Comparison of ENCODE assay signal across 18 cellular contexts in genomic region chr10:29857843-29858242, GRCh38.
DNase-seq lines count a peak whose midpoint lies in the region; ATAC-seq and TF ChIP-seq lines count a peak whose summit lies in the region.
"Had no signal": no experiment of that assay in that cellular context is flagged by ENCODE, and none has a peak within 500 bp of the region (broad histone marks: within the 10 kb centered on the region; RNA-seq: fewer than 3 reads in every experiment).

No MANE protein-coding gene starts in this region.

- DNase-seq in DND-41 (no peak), chondrocyte (ENCODE audit: low spot score) (no peak), mesothelial cell of epicardium (ENCODE audit: low spot score in 2 of 2, unreplicated experiment in 2 of 2) (no peak), ureter (ENCODE audit: low spot score) (no peak)
- DNase-seq in activated CD4-positive, alpha-beta T cell treated with anti-CD3 and anti-CD28 coated beads, Interleukin-2, amount 50 U/mL, for 48 hours, result no peak
- DNase-seq: activated CD4-positive, alpha-beta T cell treated with anti-CD3 and anti-CD28 coated beads, Interleukin-2, amount 10 ng/mL, durations not matched to agents 24 days and 14 days; activated CD8-positive, alpha-beta memory T cell treated with anti-CD3 and anti-CD28 coated beads, Interleukin-2, amount 50 U/mL, for 48 hours; activated gamma-delta T cell treated with Interleukin-2 at 50 U/mL for 16 hours; CD8-positive, alpha-beta memory T cell; cerebellar nuclear complex; effector memory CD8-positive, alpha-beta T cell; NCI-H1436 treated with DMSO at 0.1 percent for 48 hours had no signal

- H3K27me3 ChIP-seq in DND-41 (ENCODE audit: insufficient read depth, low read length, poor library complexity) (no peaks in the 10 kb centered on the region), skeletal muscle tissue (ENCODE audit: control insufficient read depth in 3 of 3, insufficient read depth in 3 of 3, low read length in 3 of 3) (no peaks in the 10 kb centered on the region)
- H3K27me3 ChIP-seq: pancreas, upper lobe of left lung had no signal

- H3K36me3 Mint-ChIP-seq in chondrocyte (ENCODE audit: low read depth) (no peaks in the 10 kb centered on the region), mesothelial cell of epicardium (peaks cover 4% of the 10 kb centered on the region)
- H3K36me3 Mint-ChIP-seq: CD8-positive, alpha-beta memory T cell had no signal

- H3K27ac Mint-ChIP-seq in chondrocyte (ENCODE audit: unreplicated experiment) (peak overlapping the region; percentile 90), mesothelial cell of epicardium (peak overlapping the region; percentile 93)
- H3K27ac Mint-ChIP-seq: activated CD4-positive, alpha-beta T cell treated with anti-CD3 and anti-CD28 coated beads, Interleukin-2, amount 10 ng/mL, durations not matched to agents 24 days and 14 days; effector memory CD8-positive, alpha-beta T cell; GM23338 had no signal

- H3K4me3 ChIP-seq in DND-41 (ENCODE audit: low read depth in 1 of 2, low read length in 2 of 2), result no peak overlapping the region
- H3K4me3 ChIP-seq in skeletal muscle tissue (ENCODE audit: low read length in 3 of 3), result peak overlapping the region; percentile 3 to 35 (median 15)
- H3K4me3 ChIP-seq: GM23338, pancreas, upper lobe of left lung had no signal

- H3K27me3 Mint-ChIP-seq in chondrocyte (ENCODE audit: low read depth), result no peaks in the 10 kb centered on the region
- no peaks in the 10 kb centered on the region for H3K27me3 Mint-ChIP-seq in mesothelial cell of epicardium (ENCODE audit: low read depth)

- H3K9me3 ChIP-seq in DND-41 (ENCODE audit: insufficient read depth, low read length, severe bottlenecking) (no peaks in the 10 kb centered on the region), skeletal muscle tissue (ENCODE audit: control insufficient read depth in 3 of 3, low read length in 3 of 3) (no peaks in the 10 kb centered on the region)
- H3K9me3 ChIP-seq: pancreas, upper lobe of left lung had no signal

- H3K27ac ChIP-seq in DND-41 (ENCODE audit: low read length), result peak overlapping the region; percentile 93
- H3K27ac ChIP-seq in skeletal muscle tissue (ENCODE audit: low read depth, low read length), result peak overlapping the region; percentile 16
- H3K27ac ChIP-seq: pancreas had no signal

- ATAC-seq in DND-41 (ENCODE audit: insufficient read depth, low read depth), result no peak
- no peak for ATAC-seq in GM21360 (IDR thresholded peaks at IDR 0.05; ENCODE audit: unreplicated experiment)
- ATAC-seq in GM19455 (IDR thresholded peaks at IDR 0.05; ENCODE audit: unreplicated experiment), result no peak
- ATAC-seq: effector memory CD8-positive, alpha-beta T cell had no signal

- H3K4me1 Mint-ChIP-seq in chondrocyte (ENCODE audit: low read depth), result peaks cover 47% of the 10 kb centered on the region
- H3K4me1 Mint-ChIP-seq in mesothelial cell of epicardium, result peaks cover 55% of the 10 kb centered on the region
- H3K4me1 Mint-ChIP-seq: activated CD4-positive, alpha-beta T cell treated with anti-CD3 and anti-CD28 coated beads, Interleukin-2, amount 10 ng/mL, durations not matched to agents 24 days and 14 days; CD8-positive, alpha-beta memory T cell had no signal

- H3K36me3 ChIP-seq in DND-41 (ENCODE audit: insufficient read depth, low read length) (no peaks in the 10 kb centered on the region), skeletal muscle tissue (ENCODE audit: control insufficient read depth in 3 of 3, insufficient read depth in 3 of 3, low read length in 3 of 3) (no peaks in the 10 kb centered on the region)
- H3K36me3 ChIP-seq: pancreas, upper lobe of left lung had no signal

- no peak for TF ChIP-seq CTCF in DND-41 (IDR thresholded peaks at IDR 0.05; ENCODE audit: borderline replicate concordance, extremely low read depth, low read length, poor library complexity, severe bottlenecking)
- no peak for TF ChIP-seq CTCF in chondrocyte (IDR thresholded peaks at IDR 0.05)
- no peak for TF ChIP-seq CTCF in mesothelial cell of epicardium (IDR thresholded peaks at IDR 0.05; ENCODE audit: unreplicated experiment)

- no peaks in the 10 kb centered on the region for H3K79me2 ChIP-seq in DND-41 (ENCODE audit: insufficient read depth, low read length)

- H3K4me1 ChIP-seq in DND-41 (ENCODE audit: insufficient read depth, low read length) (peaks cover 53% of the 10 kb centered on the region), skeletal muscle tissue (ENCODE audit: control insufficient read depth in 3 of 3, insufficient read depth in 3 of 3, low read length in 3 of 3) (peaks cover 23 to 40% (median 33%) of the 10 kb centered on the region in 3 donors)
- H3K4me1 ChIP-seq: pancreas had no signal

- H2AFZ ChIP-seq in DND-41 (ENCODE audit: low read depth, low read length), result no peak overlapping the region

- no peak overlapping the region for H3K4me2 ChIP-seq in DND-41 (ENCODE audit: insufficient read depth, low read length)
- H3K4me2 ChIP-seq: GM23338 had no signal

- H3K9ac ChIP-seq in DND-41 (ENCODE audit: low read depth, low read length) (no peak overlapping the region), skeletal muscle tissue (ENCODE audit: low read depth in 1 of 3, low read length in 3 of 3) (peak overlapping the region; percentile 12 to 58 (median 50))

- H3K4me3 Mint-ChIP-seq in chondrocyte (ENCODE audit: unreplicated experiment), result peak overlapping the region; percentile 56
- no peak overlapping the region for H3K4me3 Mint-ChIP-seq in mesothelial cell of epicardium
- H3K4me3 Mint-ChIP-seq: activated CD4-positive, alpha-beta T cell treated with anti-CD3 and anti-CD28 coated beads, Interleukin-2, amount 10 ng/mL, durations not matched to agents 24 days and 14 days; CD8-positive, alpha-beta memory T cell; effector memory CD8-positive, alpha-beta T cell; GM23338 had no signal

- H3K9me3 Mint-ChIP-seq in chondrocyte (ENCODE audit: low read depth) (no peaks in the 10 kb centered on the region), mesothelial cell of epicardium (peaks cover 4% of the 10 kb centered on the region)
- H3K9me3 Mint-ChIP-seq: activated CD4-positive, alpha-beta T cell treated with anti-CD3 and anti-CD28 coated beads, Interleukin-2, amount 10 ng/mL, durations not matched to agents 24 days and 14 days; CD8-positive, alpha-beta memory T cell; effector memory CD8-positive, alpha-beta T cell; GM23338 had no signal

- no peaks in the 10 kb centered on the region for H4K20me1 ChIP-seq in DND-41 (ENCODE audit: insufficient read depth, low read length)

Comparison
In these comparisons a context has a peak if more than half of its experiments do, and no peak if none do; other contexts are left out.
1. H3K4me3 ChIP-seq: peak in skeletal muscle tissue (3 of 3); none in DND-41 (0 of 2).